In the genomic region with DNA sequence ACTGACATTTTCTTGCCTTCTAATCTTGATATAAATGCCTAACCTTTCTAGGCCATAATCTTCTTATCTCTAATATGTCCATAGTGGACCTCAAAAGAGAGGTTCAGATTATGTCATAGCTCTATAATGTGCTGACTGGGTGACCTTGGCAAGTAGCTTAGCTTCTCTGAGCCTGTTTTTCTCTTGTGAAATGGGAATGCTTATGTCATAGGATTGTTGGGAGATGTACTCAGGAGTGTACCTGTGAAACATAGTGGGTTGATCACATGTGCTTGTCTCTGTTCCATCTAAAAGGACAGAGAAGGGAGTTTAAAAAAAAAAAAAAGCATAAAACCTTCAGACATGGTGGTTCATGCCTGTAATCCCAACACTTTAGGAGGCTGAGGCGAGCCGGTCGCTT, we compare ENCODE assay signal across 24 cellular contexts. TPM values are rescaled to one million over a fixed set of nuclear protein-coding genes. Genes with fewer than 3 reads are reported as not detected.
DNase-seq lines count a peak whose midpoint lies in the region; ATAC-seq, FAIRE-seq and TF ChIP-seq lines count a peak whose summit lies in the region.
"Had no signal": no experiment of that assay in that cellular context is flagged by ENCODE, and none has a peak within 500 bp of the region (broad histone marks: within the 10 kb centered on the region; RNA-seq: fewer than 3 reads in every experiment).

No MANE protein-coding gene starts in this region.

- H3K36me3 ChIP-seq in breast epithelium (no peaks in the 10 kb centered on the region), WERI-Rb-1 (peaks cover 42% of the 10 kb centered on the region)
- H3K36me3 ChIP-seq: MG63, vagina had no signal

- H3K4me3 Mint-ChIP-seq in MCF 10A (ENCODE audit: unreplicated experiment): no peak overlapping the region
- H3K4me3 Mint-ChIP-seq in stimulated activated effector memory CD8-positive, alpha-beta T cell treated with anti-CD3 and anti-CD28 coated beads, Interleukin-12 subunit alpha, Interleukin-12 subunit beta, amount 100 ng/mL, for 72 hours: no peak overlapping the region

- POLR2A ChIA-PET in MCF 10A (lab: Yijun Ruan, JAX): interaction anchor here (1.0 kb wide), 1 partner anchor 112 kb away, joined by 3 read pairs; no protein-coding TSS in a partner anchor

- no peaks in the 10 kb centered on the region for H3K9me3 Mint-ChIP-seq in MCF 10A (ENCODE audit: unreplicated experiment)
- no peaks in the 10 kb centered on the region for H3K9me3 Mint-ChIP-seq in stimulated activated effector memory CD8-positive, alpha-beta T cell treated with anti-CD3 and anti-CD28 coated beads, Interleukin-12 subunit alpha, Interleukin-12 subunit beta, amount 100 ng/mL, for 72 hours

- TF ChIP-seq POLR2A in breast epithelium (IDR thresholded peaks at IDR 0.05) (no peak), erythroblast (IDR thresholded peaks at IDR 0.05; ENCODE audit: low read length) (no peak)

- H3K27ac ChIP-seq in breast epithelium (no peak overlapping the region), WERI-Rb-1 (peak overlapping the region; percentile 47)
- H3K27ac ChIP-seq: lower lobe of right lung had no signal

- H3K9me3 ChIP-seq in breast epithelium (no peaks in the 10 kb centered on the region), WERI-Rb-1 (ENCODE audit: severe bottlenecking) (no peaks in the 10 kb centered on the region)
- H3K9me3 ChIP-seq: Caco-2, lower lobe of right lung, MG63, vagina had no signal

- FAIRE-seq in HTR-8/SVneo (lab: Jason Lieb, UNC): no peak
- FAIRE-seq: G401.6, GM12891, TTC549 had no signal

- ATAC-seq in stimulated activated effector memory CD8-positive, alpha-beta T cell treated with anti-CD3 and anti-CD28 coated beads, Interleukin-12 subunit alpha, Interleukin-12 subunit beta, amount 100 ng/mL, for 72 hours: no peak
- ATAC-seq in HG03045 (IDR thresholded peaks at IDR 0.05; ENCODE audit: unreplicated experiment): no peak
- ATAC-seq: lower lobe of right lung had no signal

- CTCF ChIA-PET in MCF 10A (lab: Yijun Ruan, JAX): interaction anchor here (1.2 to 1.3 kb wide), 2 partner anchors 18 to 135 kb away, joined by 3 to 4 read pairs; no protein-coding TSS in a partner anchor

- peak overlapping the region; percentile 42 for H3K27ac Mint-ChIP-seq in MCF 10A (ENCODE audit: low read depth, unreplicated experiment)
- peak overlapping the region; percentile 84 for H3K27ac Mint-ChIP-seq in stimulated activated effector memory CD8-positive, alpha-beta T cell treated with anti-CD3 and anti-CD28 coated beads, Interleukin-12 subunit alpha, Interleukin-12 subunit beta, amount 100 ng/mL, for 72 hours

- H3K27me3 Mint-ChIP-seq in MCF 10A (ENCODE audit: insufficient read depth, unreplicated experiment): peaks cover 15% of the 10 kb centered on the region

- H3K36me3 Mint-ChIP-seq in MCF 10A (ENCODE audit: insufficient read depth, unreplicated experiment): peaks cover 19% of the 10 kb centered on the region
- peaks cover 27% of the 10 kb centered on the region for H3K36me3 Mint-ChIP-seq in stimulated activated effector memory CD8-positive, alpha-beta T cell treated with anti-CD3 and anti-CD28 coated beads, Interleukin-12 subunit alpha, Interleukin-12 subunit beta, amount 100 ng/mL, for 72 hours

- BruUV-seq in MCF 10A (replicated peaks; lab: Mats Ljungman, UMichigan): no TSS peak

- no peak for TF ChIP-seq CTCF in MCF 10A (IDR thresholded peaks at IDR 0.05; ENCODE audit: unreplicated experiment)
- no peak for TF ChIP-seq CTCF in breast epithelium (IDR thresholded peaks at IDR 0.05)
- no peak for TF ChIP-seq CTCF in WERI-Rb-1 (IDR thresholded peaks at IDR 0.05; ENCODE audit: low read depth, low read length)

- peaks cover 0 to 10% of the 10 kb centered on the region in 2 donors for H3K4me1 ChIP-seq in breast epithelium

- H3K4me1 Mint-ChIP-seq in MCF 10A (ENCODE audit: insufficient read depth, unreplicated experiment): peaks cover 16% of the 10 kb centered on the region
- H3K4me1 Mint-ChIP-seq in stimulated activated effector memory CD8-positive, alpha-beta T cell treated with anti-CD3 and anti-CD28 coated beads, Interleukin-12 subunit alpha, Interleukin-12 subunit beta, amount 100 ng/mL, for 72 hours: peaks cover 70% of the 10 kb centered on the region

- DNase-seq in MCF 10A (ENCODE audit: unreplicated experiment) (no peak), breast epithelium (ENCODE audit: low spot score in 2 of 2) (no peak), WERI-Rb-1 (no peak), erythroblast (lab: John Stamatoyannopoulos, UW) (peak; percentile 20), HTR-8/SVneo (ENCODE audit: insufficient read length, low spot score) (no peak), HuH-7.5 (ENCODE audit: low spot score) (no peak)
- no peak for DNase-seq in stimulated activated effector memory CD8-positive, alpha-beta T cell treated with anti-CD3 and anti-CD28 coated beads, Interleukin-12 subunit alpha, Interleukin-12 subunit beta, amount 100 ng/mL, for 72 hours (ENCODE audit: low spot score in 2 of 2)
- DNase-seq: ACHN; activated CD4-positive, alpha-beta T cell treated with anti-CD3 and anti-CD28 coated beads, Interleukin-2, amount 50 U/mL, for 1 hour; activated T-cell treated with anti-CD3 and anti-CD28 coated beads, Interleukin-2, amount 50 U/mL, for 48 hours; amniotic stem cell; Caco-2; lower lobe of right lung; MG63; NCI-H187; NCI-H446; stimulated activated naive CD4-positive, alpha-beta T cell treated with Interleukin-2 at 50 U/mL for 16 hours had no signal

- H3K27me3 ChIP-seq in breast epithelium (no peaks in the 10 kb centered on the region), WERI-Rb-1 (ENCODE audit: insufficient read depth, low read depth, severe bottlenecking) (no peaks in the 10 kb centered on the region)
- H3K27me3 ChIP-seq: MG63, vagina had no signal

- H3K4me3 ChIP-seq in breast epithelium (no peak overlapping the region), WERI-Rb-1 (ENCODE audit: low read depth, low read length) (no peak overlapping the region)
- H3K4me3 ChIP-seq: lower lobe of right lung, MG63, vagina had no signal

- intact Hi-C loops in MCF 10A (cut with micrococcal nuclease) (no loop called here), breast epithelium (cut with DNase I; ENCODE audit: low total_unique reads) (no loop called here)

RNA-seq across cellular contexts. Expression of a gene that starts 2.4 kb away (rescaled TPM):
- total RNA-seq in MCF 10A (2022): 8.1 and 10.5 TPM in 2 replicates
- 10 to 100 TPM; 13.4 to 22.5 (median 20.0) TPM for total RNA-seq in breast epithelium

RNA-seq across cellular contexts. Expression of a gene that starts 17.0 kb away (rescaled TPM):
- total RNA-seq in MCF 10A (2022): 0.21 TPM in 1 of 2 replicates, not detected in the other
- total RNA-seq in breast epithelium: 100 to 1,000 TPM in 1 of 3 donors, 10 to 100 TPM in 2; 64.0 to 140 (median 75.0) TPM
- total RNA-seq: H4, HT1080 had no signal

Comparison
In these comparisons a context has a peak if more than half of its experiments do, and no peak if none do; other contexts are left out.
1. RNA of a gene that starts 17.0 kb away (total RNA-seq): 64.0 to 140 TPM in breast epithelium; 0.21 TPM in MCF 10A; every median in the first group is over 10 times any median in the second.
2. DNase-seq: peak in erythroblast (2 of 2); none in MCF 10A (single experiment), breast epithelium (0 of 2), WERI-Rb-1 (single experiment), stimulated activated effector memory CD8-positive, alpha-beta T cell treated with anti-CD3 and anti-CD28 coated beads, Interleukin-12 subunit alpha, Interleukin-12 subunit beta, amount 100 ng/mL, for 72 hours (0 of 2), HTR-8/SVneo (single experiment) and HuH-7.5 (single experiment).